9 cellular contexts compared by ENCODE assay signal in genomic region chr12:50545783-50546182, GRCh38. TPM values are rescaled to one million over a fixed set of nuclear protein-coding genes. Genes with fewer than 3 reads are reported as not detected.
DNase-seq lines count a peak whose midpoint lies in the region; ATAC-seq and TF ChIP-seq lines count a peak whose summit lies in the region.
"Had no signal": no experiment of that assay in that cellular context is flagged by ENCODE, and none has a peak within 500 bp of the region (broad histone marks: within the 10 kb centered on the region; RNA-seq: fewer than 3 reads in every experiment).

No MANE protein-coding gene starts in this region.

- H4K20me1 ChIP-seq in HCT116 (ENCODE audit: insufficient read depth), result no peaks in the 10 kb centered on the region

- 0 out of 2 replicates have a peak, but pooled peaks have one; percentile 4 for TF ChIP-seq RAD21 in HCT116 (IDR thresholded peaks at IDR 0.05; ENCODE audit: low read depth)

- POLR2A ChIA-PET in HCT116 (lab: Charles Lee), result interaction anchor here (0.6 to 0.7 kb wide), 2 partner anchors 11 to 1422 kb away, joined by 3 to 5 read pairs; no protein-coding TSS in a partner anchor

- H3K27me3 ChIP-seq in HCT116 (ENCODE audit: insufficient read depth, low read length) (no peaks in the 10 kb centered on the region), SJCRH30 (no peaks in the 10 kb centered on the region)

- intact Hi-C loops in HCT116 (cut with micrococcal nuclease), result no loop called here
- intact Hi-C loops in posterior cingulate gyrus (cut with DNase I), result no loop called here

- no peak for TF ChIP-seq CTCF in HCT116 (IDR thresholded peaks at IDR 0.05 in 2 of 3, conservative IDR thresholded peaks at IDR 0.05 in 1 of 3; ENCODE audit: borderline replicate concordance in 1 of 3, insufficient read depth in 1 of 3, low read depth in 2 of 3, low read length in 2 of 3)
- TF ChIP-seq CTCF in fibroblast of villous mesenchyme (IDR thresholded peaks at IDR 0.05; ENCODE audit: insufficient read depth, low read depth, low read length), result no peak

- CTCF ChIA-PET in HCT116 (lab: Charles Lee), result interaction anchor here (1.3 kb wide), 1 partner anchor 92 kb away, joined by 3 read pairs; no protein-coding TSS in a partner anchor

- ATAC-seq in HCT116, result peak; percentile 67

- no TSS peak for BruUV-seq in HCT116 (replicated peaks; lab: Mats Ljungman, UMichigan)

- peak overlapping the region; percentile 75 for H3K4me2 ChIP-seq in HCT116 (ENCODE audit: low read length)

- H3K9me3 ChIP-seq in HCT116 (ENCODE audit: control insufficient read depth in 1 of 2, insufficient read depth in 1 of 2, low read depth in 1 of 2, low read length in 2 of 2), result no peaks in the 10 kb centered on the region
- no peaks in the 10 kb centered on the region for H3K9me3 ChIP-seq in SJCRH30 (replicated peaks)

- no peak for DNase-seq in HCT116 (ENCODE audit: low read depth, low spot score)
- DNase-seq in SJCRH30, result peak; percentile 78 to 84
- peak; percentile 71 for DNase-seq in fibroblast of villous mesenchyme (ENCODE audit: low read depth)
- DNase-seq in skeletal muscle cell (ENCODE audit: low read depth), result peak; percentile 35
- no peak for DNase-seq in globus pallidus (ENCODE audit: low spot score)
- no peak for DNase-seq in posterior cingulate gyrus
- DNase-seq in NCI-H1930 (lab: John Stamatoyannopoulos, UW), result no peak
- DNase-seq: activated T-cell treated with anti-CD3 and anti-CD28 coated beads, Interleukin-2, amount 50 U/mL, for 48 hours; NCI-H2107 had no signal

- peaks cover 79% of the 10 kb centered on the region for H3K79me2 ChIP-seq in HCT116 (ENCODE audit: insufficient read depth, low read length)

- RAD21 ChIA-PET in HCT116 (lab: Charles Lee; ENCODE audit: low non-redundant PET in 1 of 2, low total read pairs in 2 of 2, uncharacterized antibody in 2 of 2, unreplicated experiment in 2 of 2), result interaction anchor here (0.7 to 1.0 kb wide), 2 partner anchors 41 to 70 kb away, joined by 3 read pairs; no protein-coding TSS in a partner anchor

- no peaks in the 10 kb centered on the region for H3K36me3 ChIP-seq in HCT116 (ENCODE audit: control insufficient read depth in 1 of 2, insufficient read depth in 2 of 2, low read length in 2 of 2)
- H3K36me3 ChIP-seq in SJCRH30, result no peaks in the 10 kb centered on the region

- H3K4me1 ChIP-seq in HCT116 (ENCODE audit: control insufficient read depth in 1 of 2, insufficient read depth in 2 of 2, low read length in 2 of 2) (peaks cover 50 to 98% of the 10 kb centered on the region in 2 experiments), SJCRH30 (peaks cover 34% of the 10 kb centered on the region)

- no peaks in the 10 kb centered on the region for H3K9me2 ChIP-seq in HCT116 (ENCODE audit: insufficient read depth)

- no peak for TF ChIP-seq POLR2A in HCT116 (IDR thresholded peaks at IDR 0.05; ENCODE audit: borderline replicate concordance, extremely low read depth, insufficient read depth, insufficient read length)

- H3K27ac ChIP-seq in HCT116 (ENCODE audit: low read depth, low read length), result peak overlapping the region; percentile 59
- peak overlapping the region; percentile 61 for H3K27ac ChIP-seq in SJCRH30

- peak overlapping the region; percentile 27 for H3K9ac ChIP-seq in HCT116 (ENCODE audit: low read length)

- H2AFZ ChIP-seq in HCT116 (ENCODE audit: low read depth, low read length, poor library complexity, severe bottlenecking), result no peak overlapping the region

- H3K4me3 ChIP-seq in HCT116 (replicated peaks in 1 of 2; ENCODE audit: low read depth in 1 of 2, low read length in 2 of 2) (peak overlapping the region in 1 of 2 experiments; percentile 35; a peak in 2 of 4 replicates), SJCRH30 (peak overlapping the region; percentile 9), fibroblast of villous mesenchyme (ENCODE audit: low read depth, low read length) (no peak overlapping the region), skeletal muscle cell (ENCODE audit: low read depth, low read length) (no peak overlapping the region)

TF ChIP-seq in HCT116, 20 proteins besides CTCF, POLR2A, EP300 and RAD21:
- no peak; the same call in 1 of the 2 replicates for TF ChIP-seq POLR2AphosphoS5 (IDR thresholded peaks at IDR 0.05; ENCODE audit: low read depth, low read length)
- TF ChIP-seq SP1 (IDR thresholded peaks at IDR 0.05; ENCODE audit: low read depth), result peak; percentile 54
- TF ChIP-seq YY1 (IDR thresholded peaks at IDR 0.05; ENCODE audit: extremely low read depth, insufficient replicate concordance, low read depth, low read length), result no peak
- TF ChIP-seq EZH2phosphoT487 (IDR thresholded peaks at IDR 0.05; ENCODE audit: borderline replicate concordance), result no peak
- no peak for TF ChIP-seq MAX (IDR thresholded peaks at IDR 0.05)
- no peak for TF ChIP-seq TCF7L2 (IDR thresholded peaks at IDR 0.05; ENCODE audit: borderline replicate concordance, extremely low read depth, insufficient read depth, insufficient read length)
- TF ChIP-seq ATF3 (IDR thresholded peaks at IDR 0.05), result no peak
- peak; percentile 57 for TF ChIP-seq FOSL1 (IDR thresholded peaks at IDR 0.05; ENCODE audit: low read depth)
- no peak for TF ChIP-seq EGR1 (IDR thresholded peaks at IDR 0.05; ENCODE audit: low read depth)
- TF ChIP-seq JUND (IDR thresholded peaks at IDR 0.05), result peak; percentile 57; the same call in 1 of the 2 replicates
- no peak for TF ChIP-seq ELF1 (IDR thresholded peaks at IDR 0.05; ENCODE audit: borderline replicate concordance, low read depth)
- peak; percentile 55; the same call in 1 of the 2 replicates for TF ChIP-seq CBX3 (IDR thresholded peaks at IDR 0.05; ENCODE audit: low read depth)
- TF ChIP-seq SIN3A (IDR thresholded peaks at IDR 0.05; ENCODE audit: low read depth), result no peak
- no peak for TF ChIP-seq ZBTB33 (IDR thresholded peaks at IDR 0.05; ENCODE audit: extremely low read depth, insufficient replicate concordance, low read length)
- no peak for TF ChIP-seq REST (IDR thresholded peaks at IDR 0.05; ENCODE audit: low read depth)
- no peak for TF ChIP-seq SRF (IDR thresholded peaks at IDR 0.05; ENCODE audit: low read depth)
- TF ChIP-seq CEBPB (IDR thresholded peaks at IDR 0.05; ENCODE audit: low read depth), result no peak
- TF ChIP-seq ZFX (IDR thresholded peaks at IDR 0.05), result no peak

RNA-seq across cellular contexts. Expression of gene DIP2B, which starts 41.0 kb away (rescaled TPM):
- total RNA-seq in HCT116 (2021; ENCODE audit: unreplicated experiment) (32.3 TPM), fibroblast of villous mesenchyme (29.8 and 32.9 TPM in 2 replicates)
- polyA plus RNA-seq in HCT116 (2012), result 15.7 and 16.5 TPM in 2 replicates
- 36.9 and 37.1 TPM in 2 replicates for total RNA-seq in SJCRH30 (2014; rRNA removed; shearing (Covaris generic))

Comparison
In these comparisons a context has a peak if more than half of its experiments do, and no peak if none do; other contexts are left out.
1. DNase-seq: peak in SJCRH30 (2 of 2), fibroblast of villous mesenchyme (single experiment) and skeletal muscle cell (single experiment); none in HCT116 (single experiment), globus pallidus (single experiment), posterior cingulate gyrus (0 of 10) and NCI-H1930 (0 of 2).